Comparison of ENCODE assay signal across 1 cellular context in the genomic region with DNA sequence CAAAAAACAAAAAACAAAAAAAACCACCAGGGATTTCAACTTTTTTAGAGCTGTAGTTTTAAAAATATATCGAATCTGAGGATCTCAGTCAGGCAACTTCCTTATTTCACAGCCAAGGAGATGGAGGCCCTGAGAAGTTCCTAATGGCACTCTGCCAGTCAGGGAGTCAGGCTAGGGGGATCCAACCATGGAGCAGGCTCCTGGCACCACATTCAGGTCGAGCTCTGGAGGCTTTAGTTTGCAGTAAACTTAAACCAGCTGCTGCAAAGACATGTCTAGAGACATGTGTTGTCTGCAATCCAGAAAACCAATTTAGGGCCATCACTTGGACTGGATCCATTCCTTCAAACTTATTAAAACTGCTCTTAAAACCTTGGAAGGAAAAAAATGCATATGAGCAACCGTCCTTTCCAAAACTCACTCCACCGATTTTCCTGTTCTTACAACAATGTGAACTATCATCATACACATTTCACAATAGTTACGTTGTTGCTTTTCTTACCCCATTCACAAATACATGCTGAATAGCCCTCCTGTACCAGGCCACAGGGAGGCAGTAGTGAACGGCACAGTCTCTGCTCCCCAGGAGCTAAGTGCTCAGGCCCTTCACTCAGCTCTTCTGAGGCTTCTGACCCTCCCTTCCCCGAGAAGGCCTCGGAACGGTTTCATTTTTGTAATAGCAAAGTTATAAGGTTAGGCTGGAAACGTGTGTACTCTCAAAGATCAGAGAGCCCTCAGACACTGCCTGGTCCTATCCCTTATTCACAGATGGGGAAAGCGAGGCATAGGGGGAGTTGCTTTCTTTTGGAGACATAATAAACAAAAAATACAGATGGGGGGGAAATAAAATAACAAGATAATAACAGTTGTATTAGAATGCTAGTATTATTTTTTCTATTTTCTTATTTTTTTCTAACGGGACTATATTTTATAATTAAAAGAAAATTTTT.
TF ChIP-seq lines count a peak whose summit lies in the region.

No MANE protein-coding gene starts in this region.

TF ChIP-seq in HEK293T, 16 proteins besides CTCF, POLR2A, EP300 and RAD21 (continued from another document):
- TF ChIP-seq CTBP1 (IDR thresholded peaks at IDR 0.05; ENCODE audit: borderline replicate concordance) (no peak), FOXK2 (IDR thresholded peaks at IDR 0.05) (no peak), FOXM1 (IDR thresholded peaks at IDR 0.05; ENCODE audit: borderline replicate concordance) (no peak), BHLHE40 (IDR thresholded peaks at IDR 0.05; ENCODE audit: borderline replicate concordance) (no peak), LEF1 (IDR thresholded peaks at IDR 0.05; ENCODE audit: borderline replicate concordance) (no peak), SP1 (IDR thresholded peaks at IDR 0.05) (no peak), L3MBTL2 (conservative IDR thresholded peaks at IDR 0.05) (no peak), ARNT (IDR thresholded peaks at IDR 0.05) (no peak)
